ENCODE assay signal across 21 cellular contexts in the genomic region with DNA sequence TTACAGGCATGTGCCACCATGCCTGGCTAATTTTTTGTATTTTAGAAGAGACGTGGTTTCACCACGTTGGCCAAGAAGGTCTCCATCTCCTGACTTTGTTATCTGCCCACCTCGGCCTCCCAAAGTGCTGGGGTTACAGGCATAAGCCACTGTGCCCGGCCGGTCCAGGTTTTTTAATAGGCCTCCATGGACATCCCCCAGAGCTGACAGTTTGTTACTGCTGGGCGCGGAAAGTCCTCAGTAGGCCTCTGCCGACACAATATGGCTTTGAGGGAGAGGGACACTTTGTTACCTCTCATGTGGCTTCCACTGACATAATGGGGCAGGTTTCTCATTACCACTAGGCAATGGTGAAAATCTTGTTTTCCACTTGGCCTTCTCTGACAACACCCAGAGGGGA.
DNase-seq lines count a peak whose midpoint lies in the region; ATAC-seq and TF ChIP-seq lines count a peak whose summit lies in the region.
"Had no signal": no experiment of that assay in that cellular context is flagged by ENCODE, and none has a peak within 500 bp of the region (broad histone marks: within the 10 kb centered on the region; RNA-seq: fewer than 3 reads in every experiment).

No MANE protein-coding gene starts in this region.

- no peaks in the 10 kb centered on the region for H3F3A ChIP-seq in GM23248 (ENCODE audit: insufficient read depth)

- no peaks in the 10 kb centered on the region for H3K9me2 ChIP-seq in GM23248 (ENCODE audit: insufficient read depth)

- no peaks in the 10 kb centered on the region for H3K4me1 ChIP-seq in colonic mucosa
- no peaks in the 10 kb centered on the region for H3K4me1 ChIP-seq in GM23248 (ENCODE audit: insufficient read depth)
- no peaks in the 10 kb centered on the region for H3K4me1 ChIP-seq in right cardiac atrium (ENCODE audit: control insufficient read depth, insufficient read depth, low read length)
- H3K4me1 ChIP-seq: A549, BE2C, Peyer's patch, SJCRH30 had no signal

- no peaks in the 10 kb centered on the region for H3K9me3 ChIP-seq in colonic mucosa
- no peaks in the 10 kb centered on the region for H3K9me3 ChIP-seq in GM23248 (ENCODE audit: low read depth)
- peaks cover 2% of the 10 kb centered on the region for H3K9me3 ChIP-seq in right cardiac atrium (ENCODE audit: control insufficient read depth, low read length)
- H3K9me3 ChIP-seq: A549, BE2C, HAP-1, Peyer's patch, SJCRH30 had no signal

- H3K27me3 Mint-ChIP-seq in natural killer cell treated with Interleukin-12 subunit alpha and Interleukin-12 subunit beta and Interleukin-15 and Interleukin-18, amount 100 ng/mL, for 72 hours: peaks cover 39 to 76% of the 10 kb centered on the region in 2 donors
- H3K27me3 Mint-ChIP-seq in natural killer cell (ENCODE audit: low read depth in 2 of 2): peaks cover 28 to 69% of the 10 kb centered on the region in 2 donors

- in situ Hi-C loops in GM23248 (cut with MboI): no loop called here

- DNase-seq in natural killer cell treated with Interleukin-12 subunit alpha and Interleukin-12 subunit beta and Interleukin-15 and Interleukin-18, amount 100 ng/mL, for 72 hours (ENCODE audit: low spot score): peak; percentile 20
- DNase-seq in natural killer cell (no peak), colonic mucosa (peak; percentile 10), islet precursor cell (peak; percentile 42), amniotic stem cell (lab: John Stamatoyannopoulos, UW) (no peak), NCI-H2107 treated with DMSO at 0.1 percent for 48 hours (lab: John Stamatoyannopoulos, UW; ENCODE audit: unreplicated experiment) (no peak), GM23248 (no peak), right cardiac atrium (no peak)
- DNase-seq: BE2C, EL, NCI-H1105, NCI-H1694 treated with DMSO at 0.1 percent for 48 hours, NCI-H2081 treated with DMSO at 0.1 percent for 48 hours, NCI-H446, NCI-H526, SJCRH30 had no signal

- H3K4me2 ChIP-seq in GM23248 (ENCODE audit: unreplicated experiment): no peak overlapping the region
- H3K4me2 ChIP-seq: A549 had no signal

- H3K27me3 ChIP-seq in colonic mucosa (no peaks in the 10 kb centered on the region), GM23248 (replicated peaks; ENCODE audit: insufficient read depth) (no peaks in the 10 kb centered on the region), right cardiac atrium (ENCODE audit: control insufficient read depth, insufficient read depth) (no peaks in the 10 kb centered on the region)
- H3K27me3 ChIP-seq: BE2C, Peyer's patch, SJCRH30 had no signal

- no peaks in the 10 kb centered on the region for H3K79me2 ChIP-seq in GM23248 (ENCODE audit: insufficient read depth)

- no peak overlapping the region for H3K9ac ChIP-seq in colonic mucosa (ENCODE audit: low read depth in 2 of 2, low read length in 2 of 2)
- no peak overlapping the region for H3K9ac ChIP-seq in GM23248

- no peaks in the 10 kb centered on the region for H4K20me1 ChIP-seq in GM23248 (ENCODE audit: insufficient read depth)

- no peak overlapping the region for H3K27ac Mint-ChIP-seq in natural killer cell treated with Interleukin-12 subunit alpha and Interleukin-12 subunit beta and Interleukin-15 and Interleukin-18, amount 100 ng/mL, for 72 hours
- H3K27ac Mint-ChIP-seq in natural killer cell: no peak overlapping the region
- H3K27ac Mint-ChIP-seq: IgD-negative memory B cell had no signal

- no peak overlapping the region for H2AFZ ChIP-seq in GM23248

- no peak overlapping the region for H3K4me3 Mint-ChIP-seq in natural killer cell treated with Interleukin-12 subunit alpha and Interleukin-12 subunit beta and Interleukin-15 and Interleukin-18, amount 100 ng/mL, for 72 hours
- no peak overlapping the region for H3K4me3 Mint-ChIP-seq in natural killer cell
- H3K4me3 Mint-ChIP-seq: IgD-negative memory B cell had no signal

- H3K27ac ChIP-seq in colonic mucosa (no peak overlapping the region), GM23248 (no peak overlapping the region), right cardiac atrium (ENCODE audit: low read length) (no peak overlapping the region)
- H3K27ac ChIP-seq: A549, HL-60, Peyer's patch, SJCRH30 had no signal

- H3K36me3 ChIP-seq in colonic mucosa (no peaks in the 10 kb centered on the region), GM23248 (ENCODE audit: low read depth) (no peaks in the 10 kb centered on the region)
- H3K36me3 ChIP-seq: BE2C, HAP-1, Peyer's patch, SJCRH30 had no signal

- H3K9me3 Mint-ChIP-seq in natural killer cell treated with Interleukin-12 subunit alpha and Interleukin-12 subunit beta and Interleukin-15 and Interleukin-18, amount 100 ng/mL, for 72 hours: no peaks in the 10 kb centered on the region
- no peaks in the 10 kb centered on the region for H3K9me3 Mint-ChIP-seq in natural killer cell

- H3K4me3 ChIP-seq in colonic mucosa: no peak overlapping the region
- no peak overlapping the region for H3K4me3 ChIP-seq in GM23248
- no peak overlapping the region for H3K4me3 ChIP-seq in right cardiac atrium (ENCODE audit: low read length)
- H3K4me3 ChIP-seq: A549, HAP-1, Peyer's patch, SJCRH30 had no signal

- intact Hi-C loops in natural killer cell (cut with micrococcal nuclease) (no loop called here), colonic mucosa (cut with DNase I) (no loop called here), right cardiac atrium (cut with DNase I) (no loop called here)

- 42 to 44% methylated on average over 8 of the region's 8 CpGs for WGBS in GM23248 (ENCODE audit: low coverage in 1 of 2, low lambda C conversion rate in 2 of 2, missing lambda C conversion rate in 2 of 2), 2 experiments
- WGBS in right cardiac atrium: 80% methylated on average over 8 of the region's 8 CpGs

- H3K4me1 Mint-ChIP-seq in natural killer cell treated with Interleukin-12 subunit alpha and Interleukin-12 subunit beta and Interleukin-15 and Interleukin-18, amount 100 ng/mL, for 72 hours (ENCODE audit: low read depth in 2 of 2): no peaks in the 10 kb centered on the region
- H3K4me1 Mint-ChIP-seq in natural killer cell: no peaks in the 10 kb centered on the region

- TF ChIP-seq CTCF in natural killer cell (IDR thresholded peaks at IDR 0.05) (no peak), colonic mucosa (IDR thresholded peaks at IDR 0.05) (no peak)

- no peak for ATAC-seq in natural killer cell treated with Interleukin-12 subunit alpha and Interleukin-12 subunit beta and Interleukin-15 and Interleukin-18, amount 100 ng/mL, for 72 hours
- no peak for ATAC-seq in natural killer cell
- no peak for ATAC-seq in right cardiac atrium
- ATAC-seq: A549 had no signal

- peaks cover 3% of the 10 kb centered on the region for H3K36me3 Mint-ChIP-seq in natural killer cell treated with Interleukin-12 subunit alpha and Interleukin-12 subunit beta and Interleukin-15 and Interleukin-18, amount 100 ng/mL, for 72 hours
- peaks cover 5% of the 10 kb centered on the region for H3K36me3 Mint-ChIP-seq in natural killer cell
- H3K36me3 Mint-ChIP-seq: IgD-negative memory B cell had no signal

Comparison
In these comparisons a context has a peak if more than half of its experiments do, and no peak if none do; other contexts are left out.
1. DNase-seq: peak in natural killer cell treated with Interleukin-12 subunit alpha and Interleukin-12 subunit beta and Interleukin-15 and Interleukin-18, amount 100 ng/mL, for 72 hours (single experiment), colonic mucosa (single experiment) and islet precursor cell (single experiment); none in natural killer cell (single experiment), amniotic stem cell (single experiment), NCI-H2107 treated with DMSO at 0.1 percent for 48 hours (single experiment), GM23248 (single experiment) and right cardiac atrium (0 of 3).